Comparison of ENCODE assay signal across 8 cellular contexts in genomic region chr10:99430451-99431189, GRCh38. TPM values are rescaled to one million over a fixed set of nuclear protein-coding genes. Genes with fewer than 3 reads are reported as not detected.
A peak's percentile ranks its signal among the peaks of the same experiment; 100 is the strongest.
DNase-seq lines count a peak whose midpoint lies in the region; ATAC-seq and TF ChIP-seq lines count a peak whose summit lies in the region.

Gene GOT1 (minus strand): TSS chr10:99430624. CDS start chr10:99430565, 59 bp downstream.

- H3K4me2 ChIP-seq in Karpas-422 (ENCODE audit: low read depth, low read length, poor library complexity, severe bottlenecking): peak within 1 kb of the TSS; percentile 98

- peak within 1 kb of the TSS; percentile 59 for H3K27ac ChIP-seq in Karpas-422 (ENCODE audit: low read length)
- H3K27ac ChIP-seq in esophagus muscularis mucosa (replicated peaks in 1 of 4): peak within 1 kb of the TSS; percentile 91 to 94 (median 92)
- peak within 1 kb of the TSS; percentile 95 for H3K27ac ChIP-seq in muscle layer of duodenum (ENCODE audit: low read length)

- WGBS in esophagus muscularis mucosa: 2% methylated on average over 13 of the region's 59 CpGs

- H3K4me1 ChIP-seq in Karpas-422 (ENCODE audit: low read length) (peaks cover 21% of the 10 kb centered on the region), esophagus muscularis mucosa (peaks cover 25 to 63% (median 58%) of the 10 kb centered on the region in 4 donors), muscle layer of duodenum (ENCODE audit: control insufficient read depth in 1 of 2, insufficient read depth in 2 of 2, low read length in 2 of 2) (peaks cover 0 to 54% of the 10 kb centered on the region in 2 donors)

- H3K4me3 ChIP-seq in Karpas-422 (ENCODE audit: low read length) (peak within 1 kb of the TSS; percentile 95), esophagus muscularis mucosa (peak within 1 kb of the TSS; percentile 82 to 83 (median 83)), muscle layer of duodenum (ENCODE audit: low read depth in 1 of 2, low read length in 2 of 2) (peak within 1 kb of the TSS; percentile 93 to 95)

- H3K9me2 ChIP-seq in Karpas-422 (replicated peaks; ENCODE audit: insufficient read depth, low read length): no peaks in the 10 kb centered on the region

- peaks cover 7% of the 10 kb centered on the region; the same call in 1 of the 2 replicates for H3K36me3 ChIP-seq in Karpas-422 (ENCODE audit: insufficient read depth, low read length)
- peaks cover 0 to 15% (median 7%) of the 10 kb centered on the region in 4 donors for H3K36me3 ChIP-seq in esophagus muscularis mucosa
- H3K36me3 ChIP-seq in muscle layer of duodenum (ENCODE audit: control insufficient read depth in 1 of 2, insufficient read depth in 2 of 2, low read length in 2 of 2): peaks cover 0 to 6% of the 10 kb centered on the region in 2 donors

- TF ChIP-seq CTCF in esophagus muscularis mucosa (IDR thresholded peaks at IDR 0.05): peak in 1 of 3 experiments; percentile 26

- DNase-seq in DMS79 treated with DMSO at 0.1 percent for 48 hours (lab: John Stamatoyannopoulos, UW): peak; percentile 87
- DNase-seq in Karpas-422: peak; percentile 99
- DNase-seq in RKO (ENCODE audit: low spot score): peak; percentile 99
- peak; percentile 81 for DNase-seq in activated T-helper 1 cell treated with Interleukin-2 at 50 U/mL for 16 hours (ENCODE audit: low read depth)
- peak; percentile 99 for DNase-seq in esophagus muscularis mucosa (ENCODE audit: extremely low spot score)
- DNase-seq in stimulated activated CD8-positive, alpha-beta memory T cell treated with anti-CD3 and anti-CD28 coated beads, Interleukin-7, amount 100 ng/mL, for 4 hours (ENCODE audit: low read depth in 2 of 2): peak; percentile 90 to 97

- TF ChIP-seq EP300 in esophagus muscularis mucosa (IDR thresholded peaks at IDR 0.05): no peak

- TF ChIP-seq POLR2A in esophagus muscularis mucosa (IDR thresholded peaks at IDR 0.05; ENCODE audit: low read depth): peak; percentile 83

- H3K79me2 ChIP-seq in Karpas-422 (ENCODE audit: low read length): peaks cover 56% of the 10 kb centered on the region

- H3K27me3 ChIP-seq in Karpas-422 (ENCODE audit: low read length): no peaks in the 10 kb centered on the region
- no peaks in the 10 kb centered on the region for H3K27me3 ChIP-seq in esophagus muscularis mucosa
- H3K27me3 ChIP-seq in muscle layer of duodenum (ENCODE audit: low read depth, low read length): no peaks in the 10 kb centered on the region

- H3K9me3 ChIP-seq in Karpas-422 (ENCODE audit: low read length) (no peaks in the 10 kb centered on the region), esophagus muscularis mucosa (no peaks in the 10 kb centered on the region), muscle layer of duodenum (ENCODE audit: control insufficient read depth in 1 of 2, low read length in 2 of 2) (no peaks in the 10 kb centered on the region)

- peak within 1 kb of the TSS; percentile 82 for H2AFZ ChIP-seq in Karpas-422 (ENCODE audit: low read length)

- peak; percentile 94 for ATAC-seq in GM21825 (IDR thresholded peaks at IDR 0.05; ENCODE audit: unreplicated experiment)

- intact Hi-C loops in esophagus muscularis mucosa (cut with DNase I): loop anchor here (10.0 kb wide), 1 partner anchor 284 kb away; no protein-coding TSS in a partner anchor

- no peaks in the 10 kb centered on the region for H4K20me1 ChIP-seq in Karpas-422 (ENCODE audit: insufficient read depth, low read depth, low read length)

- peak within 1 kb of the TSS; percentile 97 for H3K9ac ChIP-seq in Karpas-422 (ENCODE audit: low read length)

RNA-seq across cellular contexts. Expression of gene GOT1, which starts in this region (rescaled TPM):
- total RNA-seq in Karpas-422 (2014; rRNA removed; shearing (Covaris generic); ENCODE audit: low replicate concordance): 34.1 and 54.7 TPM in 2 replicates
- total RNA-seq in esophagus muscularis mucosa: 10 to 100 TPM; 31.0 to 37.4 (median 36.0) TPM

Comparison
In these comparisons a context has a peak if more than half of its experiments do, and no peak if none do; other contexts are left out.
1. Peak in every context shown above with its lines: DNase-seq, ATAC-seq, H3K4me3 ChIP-seq and H3K27ac ChIP-seq.